Comparison of ENCODE assay signal across 1 cellular context in genomic region chr17:37815516-37815915, GRCh38.
TF ChIP-seq lines count a peak whose summit lies in the region.

No MANE protein-coding gene starts in this region.

TF ChIP-seq in IMR-90, 13 proteins besides CTCF, POLR2A, EP300 and RAD21 (continued from another document):
- TF ChIP-seq NFE2L2 (IDR thresholded peaks at IDR 0.05; ENCODE audit: low read depth, low read length) (no peak), FOS (IDR thresholded peaks at IDR 0.05; ENCODE audit: low read depth, low read length) (no peak), BHLHE40 (IDR thresholded peaks at IDR 0.05; ENCODE audit: low read depth, low read length) (no peak), MAFK (IDR thresholded peaks at IDR 0.05; ENCODE audit: low read depth, low read length) (no peak), RCOR1 (IDR thresholded peaks at IDR 0.05; ENCODE audit: insufficient replicate concordance, low read length) (no peak), MXI1 (IDR thresholded peaks at IDR 0.05; ENCODE audit: borderline replicate concordance, low read depth, low read length) (no peak), SMC3 (IDR thresholded peaks at IDR 0.05; ENCODE audit: low read depth, low read length) (no peak), CHD1 (IDR thresholded peaks at IDR 0.05; ENCODE audit: low read depth, low read length) (no peak)
TF ChIP-seq in IMR-90: peak in this region for 0.
